ENCODE assay signal across 8 cellular contexts in the genomic region with DNA sequence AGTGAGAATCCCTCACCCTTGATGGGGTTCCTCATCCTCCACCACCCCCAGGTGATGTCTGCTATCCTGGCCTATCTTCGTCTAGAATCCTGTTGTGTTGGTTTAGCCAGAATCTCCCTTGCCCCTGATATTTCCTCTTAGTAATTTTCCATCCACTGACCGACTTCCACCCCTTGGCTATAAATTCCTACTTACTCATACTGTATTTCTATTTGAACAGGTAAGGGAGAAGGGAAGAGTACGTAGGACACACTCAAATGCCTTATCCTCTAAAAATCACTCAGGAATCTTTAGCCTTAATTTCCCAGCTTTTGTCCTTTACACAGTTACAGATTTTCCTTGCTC. TPM values are rescaled to one million over a fixed set of nuclear protein-coding genes. Genes with fewer than 3 reads are reported as not detected.
A peak's percentile ranks its signal among the peaks of the same experiment; 100 is the strongest.
DNase-seq lines count a peak whose midpoint lies in the region; TF ChIP-seq lines count a peak whose summit lies in the region.

No MANE protein-coding gene starts in this region.

- H3K27ac ChIP-seq in ascending aorta (peak overlapping the region; percentile 95 to 97), liver (ENCODE audit: low read depth in 1 of 2, low read length in 2 of 2) (peak overlapping the region; percentile 89 to 92), tibial artery (peak overlapping the region; percentile 96)

- no peak for TF ChIP-seq CTCF in ascending aorta (IDR thresholded peaks at IDR 0.05)
- TF ChIP-seq CTCF in liver (IDR thresholded peaks at IDR 0.05; ENCODE audit: low read depth, low read length, missing input control): no peak
- TF ChIP-seq CTCF in tibial artery (IDR thresholded peaks at IDR 0.05): no peak

- peaks cover 40% of the 10 kb centered on the region for H3K4me1 Mint-ChIP-seq in activated T-cell treated with anti-CD3 and anti-CD28 coated beads, Interleukin-2, amount 50 U/mL, for 24 hours (ENCODE audit: low read depth)

- intact Hi-C loops in ascending aorta (cut with DNase I) (loop anchor here (2.0 kb wide), 1 partner anchor 308 kb away; a partner anchor contains a TSS), tibial artery (cut with DNase I; ENCODE audit: low total_unique reads) (no loop called here)

- H3K4me3 ChIP-seq in ascending aorta (peak overlapping the region; percentile 82 to 84), liver (ENCODE audit: low read depth in 1 of 3, low read length in 3 of 3) (peak overlapping the region; percentile 15 to 58 (median 44)), tibial artery (peak overlapping the region; percentile 74 to 81)

- H3K27me3 Mint-ChIP-seq in activated T-cell treated with anti-CD3 and anti-CD28 coated beads, Interleukin-2, amount 50 U/mL, for 24 hours: peaks cover under 1% of the 10 kb centered on the region

- H3K36me3 Mint-ChIP-seq in activated T-cell treated with anti-CD3 and anti-CD28 coated beads, Interleukin-2, amount 50 U/mL, for 24 hours (ENCODE audit: low read depth): peaks cover 38% of the 10 kb centered on the region

- DNase-seq in activated T-cell treated with anti-CD3 and anti-CD28 coated beads, Interleukin-2, amount 50 U/mL, for 24 hours: no peak
- no peak for DNase-seq in activated T-cell treated with anti-CD3 and anti-CD28 coated beads, Interleukin-2, amount 50 U/mL, for 1 hour
- no peak for DNase-seq in ascending aorta (ENCODE audit: low spot score in 2 of 2)
- no peak for DNase-seq in tibial artery
- DNase-seq in cerebellar cortex (ENCODE audit: low spot score): no peak
- no peak for DNase-seq in inferior parietal cortex (ENCODE audit: extremely low spot score)
- DNase-seq in NCI-H526 (lab: John Stamatoyannopoulos, UW): no peak

- H3K36me3 ChIP-seq in ascending aorta (no peaks in the 10 kb centered on the region), liver (ENCODE audit: control insufficient read depth in 4 of 4, insufficient read depth in 3 of 4, low read depth in 1 of 4, low read length in 3 of 4) (peaks cover 0 to 3% (median 1%) of the 10 kb centered on the region in 4 donors), tibial artery (peaks cover 0 to 2% (median 0%) of the 10 kb centered on the region in 3 donors)

- peak overlapping the region; percentile 18 to 78 for H3K9ac ChIP-seq in liver (ENCODE audit: low read depth in 1 of 2, low read length in 2 of 2)

- H3K27ac Mint-ChIP-seq in activated T-cell treated with anti-CD3 and anti-CD28 coated beads, Interleukin-2, amount 50 U/mL, for 24 hours: peak overlapping the region; percentile 96

- no peak for TF ChIP-seq RAD21 in liver (IDR thresholded peaks at IDR 0.05)

- peaks cover 2% of the 10 kb centered on the region for H3K9me3 Mint-ChIP-seq in activated T-cell treated with anti-CD3 and anti-CD28 coated beads, Interleukin-2, amount 50 U/mL, for 24 hours

- peak overlapping the region; percentile 81 for H3K4me3 Mint-ChIP-seq in activated T-cell treated with anti-CD3 and anti-CD28 coated beads, Interleukin-2, amount 50 U/mL, for 24 hours

- H3K9me3 ChIP-seq in ascending aorta: no peaks in the 10 kb centered on the region
- no peaks in the 10 kb centered on the region for H3K9me3 ChIP-seq in liver (ENCODE audit: control insufficient read depth in 4 of 4, low read length in 3 of 4)
- no peaks in the 10 kb centered on the region for H3K9me3 ChIP-seq in tibial artery

- no peaks in the 10 kb centered on the region for H3K27me3 ChIP-seq in ascending aorta
- H3K27me3 ChIP-seq in liver (ENCODE audit: control insufficient read depth in 4 of 4, insufficient read depth in 4 of 4, low read length in 3 of 4): no peaks in the 10 kb centered on the region
- peaks cover 0 to 3% of the 10 kb centered on the region in 2 donors for H3K27me3 ChIP-seq in tibial artery

- H3K4me1 ChIP-seq in ascending aorta (peaks cover 0 to 22% of the 10 kb centered on the region in 2 donors), liver (ENCODE audit: control insufficient read depth in 4 of 4, insufficient read depth in 4 of 4, low read length in 3 of 4) (peaks cover 3 to 23% (median 8%) of the 10 kb centered on the region in 4 donors), tibial artery (peaks cover 0 to 33% (median 19%) of the 10 kb centered on the region in 4 donors)

- WGBS in liver: 91% methylated on average over 3 of the region's 3 CpGs

TF ChIP-seq in liver, 16 proteins besides CTCF, POLR2A, EP300 and RAD21:
- TF ChIP-seq NR2F2 (IDR thresholded peaks at IDR 0.05): no peak
- no peak for TF ChIP-seq HNF4A (conservative IDR thresholded peaks at IDR 0.05)
- no peak for TF ChIP-seq FOXA1 (IDR thresholded peaks at IDR 0.05)
- TF ChIP-seq GABPA (IDR thresholded peaks at IDR 0.05 in 1 of 2, conservative IDR thresholded peaks at IDR 0.05 in 1 of 2): no peak
- TF ChIP-seq, protein P1, sequence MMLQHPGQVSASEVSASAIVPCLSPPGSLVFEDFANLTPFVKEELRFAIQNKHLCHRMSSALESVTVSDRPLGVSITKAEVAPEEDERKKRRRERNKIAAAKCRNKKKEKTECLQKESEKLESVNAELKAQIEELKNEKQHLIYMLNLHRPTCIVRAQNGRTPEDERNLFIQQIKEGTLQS (IDR thresholded peaks at IDR 0.05): no peak
- TF ChIP-seq, protein P2, sequence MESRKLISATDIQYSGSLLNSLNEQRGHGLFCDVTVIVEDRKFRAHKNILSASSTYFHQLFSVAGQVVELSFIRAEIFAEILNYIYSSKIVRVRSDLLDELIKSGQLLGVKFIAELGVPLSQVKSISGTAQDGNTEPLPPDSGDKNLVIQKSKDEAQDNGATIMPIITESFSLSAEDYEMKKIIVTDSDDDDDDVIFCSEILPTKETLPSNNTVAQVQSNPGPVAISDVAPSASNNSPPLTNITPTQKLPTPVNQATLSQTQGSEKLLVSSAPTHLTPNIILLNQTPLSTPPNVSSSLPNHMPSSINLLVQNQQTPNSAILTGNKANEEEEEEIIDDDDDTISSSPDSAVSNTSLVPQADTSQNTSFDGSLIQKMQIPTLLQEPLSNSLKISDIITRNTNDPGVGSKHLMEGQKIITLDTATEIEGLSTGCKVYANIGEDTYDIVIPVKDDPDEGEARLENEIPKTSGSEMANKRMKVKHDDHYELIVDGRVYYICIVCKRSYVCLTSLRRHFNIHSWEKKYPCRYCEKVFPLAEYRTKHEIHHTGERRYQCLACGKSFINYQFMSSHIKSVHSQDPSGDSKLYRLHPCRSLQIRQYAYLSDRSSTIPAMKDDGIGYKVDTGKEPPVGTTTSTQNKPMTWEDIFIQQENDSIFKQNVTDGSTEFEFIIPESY (IDR thresholded peaks at IDR 0.05): no peak

RNA-seq across cellular contexts. Expression of a gene that starts 0.7 kb away (rescaled TPM):
- total RNA-seq in ascending aorta (64.9 TPM), liver (10 to 100 TPM; 42.4 to 70.8 TPM)
- polyA plus RNA-seq in liver: 10 to 100 TPM; 64.6 to 65.3 TPM
